In the genomic region with DNA sequence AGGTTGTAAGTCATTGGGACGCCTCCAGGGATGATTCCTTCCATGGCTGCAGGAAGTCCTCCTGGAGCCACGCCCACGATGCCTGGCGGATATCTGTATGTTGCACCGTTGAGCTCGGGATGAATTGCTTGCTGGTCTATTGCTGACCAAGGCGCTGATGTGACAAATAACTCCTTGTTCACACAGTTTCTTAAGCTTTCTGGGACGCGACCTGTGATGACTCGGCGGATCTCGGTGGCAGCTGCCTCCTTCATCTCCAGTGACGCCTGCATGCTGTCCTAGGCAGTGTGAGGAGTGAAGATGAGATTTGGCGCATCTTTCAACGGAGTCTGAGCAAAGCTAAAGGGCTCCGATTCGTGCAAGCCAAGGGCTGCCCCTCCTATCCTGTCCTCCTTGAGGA, we compare ENCODE assay signal across 1 cellular context.
TF ChIP-seq lines count a peak whose summit lies in the region.

No MANE protein-coding gene starts in this region.

TF ChIP-seq in A549, 52 proteins besides CTCF, POLR2A, EP300 and RAD21 (continued from another document):
- TF ChIP-seq MAFK (IDR thresholded peaks at IDR 0.05; ENCODE audit: partially characterized antibody), result peak; percentile 54
